In genomic region chr6:163147988-163148387, GRCh38 we compare ENCODE assay signal across 16 cellular contexts.
DNase-seq lines count a peak whose midpoint lies in the region; ATAC-seq and TF ChIP-seq lines count a peak whose summit lies in the region.
"Had no signal": no experiment of that assay in that cellular context is flagged by ENCODE, and none has a peak within 500 bp of the region (broad histone marks: within the 10 kb centered on the region; RNA-seq: fewer than 3 reads in every experiment).

No MANE protein-coding gene starts in this region.

- ATAC-seq in PC-3 (peak; percentile 48; the same call in 1 of the 2 replicates), HG03442 (IDR thresholded peaks at IDR 0.05; ENCODE audit: unreplicated experiment) (no peak)
- ATAC-seq: activated naive CD4-positive, alpha-beta T cell treated with anti-CD3 and anti-CD28 coated beads, Interleukin-2, amount 50 U/mL, for 72 hours; mucosa of descending colon had no signal

- no peaks in the 10 kb centered on the region for H3K36me3 ChIP-seq in PC-3 (ENCODE audit: low read depth, low read length)

- no peaks in the 10 kb centered on the region for H4K20me1 ChIP-seq in PC-3 (ENCODE audit: low read length)

- H3K4me2 ChIP-seq in PC-3 (ENCODE audit: low read length): no peak overlapping the region

- POLR2A ChIA-PET in PC-3 (lab: Charles Lee; ENCODE audit: unreplicated experiment): no interaction called here

- peak; percentile 39; the same call in 1 of the 2 replicates for TF ChIP-seq CTCF in PC-3 (conservative IDR thresholded peaks at IDR 0.05; ENCODE audit: low read depth, low read length)
- peak in 41 of 56 donors; percentile 6 to 51 (median 32) for TF ChIP-seq CTCF in dorsolateral prefrontal cortex (IDR thresholded peaks at IDR 0.05 in 54 of 56, conservative IDR thresholded peaks at IDR 0.05 in 2 of 56; ENCODE audit: low read depth in 1 of 56, partially characterized antibody in 56 of 56)

- H3K9me3 ChIP-seq in PC-3 (ENCODE audit: low read length): no peaks in the 10 kb centered on the region
- H3K9me3 ChIP-seq: mucosa of descending colon had no signal

- no peak overlapping the region for H2AFZ ChIP-seq in PC-3 (ENCODE audit: low read length)

- H3F3A ChIP-seq in PC-3 (ENCODE audit: low read length, unreplicated experiment): no peaks in the 10 kb centered on the region

- H3K9me2 ChIP-seq in PC-3 (replicated peaks; ENCODE audit: low read length): no peaks in the 10 kb centered on the region

- DNase-seq in HCEC 1CT (peak; percentile 10), PC-3 (peak; percentile 8), dorsolateral prefrontal cortex (peak in 1 of 10 donors; percentile 34), putamen (ENCODE audit: low spot score) (peak; percentile 76), MV-4-11 (lab: John Stamatoyannopoulos, UW) (no peak), DMS53 treated with DMSO at 0.1 percent for 48 hours (lab: John Stamatoyannopoulos, UW; ENCODE audit: unreplicated experiment) (no peak), LoVo (ENCODE audit: low spot score) (no peak)
- DNase-seq: activated CD4-positive, alpha-beta T cell treated with anti-CD3 and anti-CD28 coated beads for 48 hours; glutamatergic neuron; Karpas-422; mucosa of descending colon; NCI-H2029; NCI-H526 had no signal

- H3K27ac ChIP-seq in PC-3 (ENCODE audit: low read length) (no peak overlapping the region), dorsolateral prefrontal cortex (peak overlapping the region in 58 of 59 donors; percentile 60 to 98 (median 91))
- H3K27ac ChIP-seq: HL-60 had no signal

- BruUV-seq in PC-3 (replicated peaks; lab: Mats Ljungman, UMichigan): no TSS peak

- intact Hi-C loops in PC-3 (cut with micrococcal nuclease) (no loop called here), dorsolateral prefrontal cortex (cut with DNase I) (loop anchor here in 1 of 2 donors (10.0 kb wide), 1 partner anchor 53 kb away; no protein-coding TSS in a partner anchor)

- no peak overlapping the region for H3K4me3 ChIP-seq in PC-3 (ENCODE audit: low read length)
- H3K4me3 ChIP-seq in dorsolateral prefrontal cortex: peak overlapping the region in 45 of 59 donors; percentile 1 to 67 (median 33)
- H3K4me3 ChIP-seq: mucosa of descending colon had no signal

- no peaks in the 10 kb centered on the region for H3K4me1 ChIP-seq in PC-3 (ENCODE audit: insufficient read depth, low read length)

- H3K27me3 ChIP-seq in PC-3 (ENCODE audit: low read length) (peaks cover 17% of the 10 kb centered on the region), dorsolateral prefrontal cortex (no peaks in the 10 kb centered on the region)

- CTCF ChIA-PET in PC-3 (lab: Charles Lee): no interaction called here

- no peaks in the 10 kb centered on the region for H3K79me2 ChIP-seq in PC-3 (ENCODE audit: low read length)

- no peak overlapping the region for H3K9ac ChIP-seq in PC-3 (ENCODE audit: low read length)

Comparison
In these comparisons a context has a peak if more than half of its experiments do, and no peak if none do; other contexts are left out.
1. DNase-seq: peak in HCEC 1CT (single experiment), PC-3 (single experiment) and putamen (single experiment); none in MV-4-11 (single experiment), DMS53 treated with DMSO at 0.1 percent for 48 hours (single experiment) and LoVo (single experiment).